Comparison of ENCODE assay signal across 9 cellular contexts in the genomic region with DNA sequence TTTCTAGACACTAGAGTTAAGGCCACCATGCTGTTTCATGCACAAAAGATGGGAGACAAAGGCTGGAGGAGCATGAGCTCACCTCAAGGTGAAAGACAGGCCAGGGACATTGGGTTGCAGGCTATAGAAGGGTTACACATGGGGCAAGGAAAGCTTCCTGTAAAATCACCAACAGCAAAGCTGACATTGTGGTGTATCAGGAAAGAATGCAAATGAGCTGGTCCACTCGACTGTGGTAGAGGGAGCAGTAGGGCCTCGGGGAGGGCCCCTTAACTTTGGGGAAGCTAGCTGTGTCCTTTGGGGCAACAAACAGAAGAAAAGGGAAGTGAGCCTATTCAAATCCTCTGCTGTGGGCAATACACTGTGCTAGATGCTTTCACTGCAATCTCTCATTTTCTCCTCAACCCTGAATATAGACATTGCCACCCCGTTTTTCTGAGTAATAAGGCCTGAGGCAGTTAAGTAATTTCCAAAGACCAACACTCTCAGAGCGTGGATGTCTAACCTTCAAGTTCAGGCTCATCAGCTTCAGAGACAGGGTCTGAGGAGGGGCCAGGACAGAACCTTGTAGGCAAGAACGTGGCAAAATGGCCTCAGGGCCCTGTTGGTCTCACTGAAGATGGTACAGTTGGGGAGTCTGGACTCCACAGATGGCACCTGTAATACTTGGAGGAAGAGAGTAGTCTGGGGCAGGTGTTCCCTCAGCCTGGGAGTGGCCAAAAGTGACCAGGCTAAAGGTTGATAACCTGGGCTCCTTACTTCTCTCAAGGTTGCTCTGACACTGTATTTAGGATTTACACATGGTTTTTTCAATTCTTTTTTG. TPM values are rescaled to one million over a fixed set of nuclear protein-coding genes. Genes with fewer than 3 reads are reported as not detected.
DNase-seq lines count a peak whose midpoint lies in the region; ATAC-seq, FAIRE-seq and TF ChIP-seq lines count a peak whose summit lies in the region.
"Had no signal": no experiment of that assay in that cellular context is flagged by ENCODE, and none has a peak within 500 bp of the region (broad histone marks: within the 10 kb centered on the region; RNA-seq: fewer than 3 reads in every experiment).

No MANE protein-coding gene starts in this region.

- no peaks in the 10 kb centered on the region for H4K20me1 ChIP-seq in IMR-90 (ENCODE audit: insufficient read depth, low read length)

- peaks cover 2% of the 10 kb centered on the region; the same call in 1 of the 2 replicates for H3K4me1 ChIP-seq in IMR-90 (ENCODE audit: control insufficient read depth, insufficient read depth, low read length)

- peak overlapping the region; percentile 77 for H2BK20ac ChIP-seq in IMR-90 (ENCODE audit: low read depth, low read length)

- no peak overlapping the region for H3K4me3 ChIP-seq in IMR-90 (ENCODE audit: insufficient read depth, low read depth, low read length)

- intact Hi-C loops in IMR-90 (cut with micrococcal nuclease) = no loop called here

- in situ Hi-C loops in IMR-90 (cut with MboI; ENCODE audit: low sequenced_read_pairs) = no loop called here

- FAIRE-seq in D721Med (lab: Jason Lieb, UNC) = no peak

- H4K5ac ChIP-seq in IMR-90 (ENCODE audit: low read depth, low read length) = no peak overlapping the region

- CTCF ChIA-PET in IMR-90 (lab: Yijun Ruan, JAX) = no interaction called here

- no peak overlapping the region for H2AK9ac ChIP-seq in IMR-90 (replicated peaks; ENCODE audit: low read depth, low read length, poor library complexity)

- TF ChIP-seq RAD21 in IMR-90 (IDR thresholded peaks at IDR 0.05; ENCODE audit: low read length) = no peak

- DNase-seq in IMR-90 (no peak), D721Med (ENCODE audit: insufficient read length, low spot score) (no peak), T1000 (lab: John Stamatoyannopoulos, UW) (no peak), middle frontal gyrus (ENCODE audit: extremely low spot score, low spot score) (no peak)
- no peak for DNase-seq in effector memory CD8-positive, alpha-beta T cell
- DNase-seq in stimulated activated naive CD4-positive, alpha-beta T cell (lab: John Stamatoyannopoulos, UW) = no peak

- H2BK5ac ChIP-seq in IMR-90 (ENCODE audit: low read depth, low read length, poor library complexity, severe bottlenecking) = no peak overlapping the region

- H2AFZ ChIP-seq in IMR-90 (replicated peaks; ENCODE audit: low read length, poor library complexity) = peak overlapping the region; percentile 26

- no peak overlapping the region for H3K56ac ChIP-seq in IMR-90 (ENCODE audit: extremely low read depth, insufficient read depth, low read length)

- H3K9me3 ChIP-seq in IMR-90 (ENCODE audit: control insufficient read depth, insufficient read depth, low read length) = no peaks in the 10 kb centered on the region

- H2AK5ac ChIP-seq in IMR-90 (ENCODE audit: low read depth, low read length) = peak overlapping the region; percentile 3; the same call in 1 of the 2 replicates

- no peak overlapping the region for H3K18ac ChIP-seq in IMR-90 (ENCODE audit: low read depth, low read length)

- 0 out of 2 replicates have a peak, but pooled peaks cover 5% of the 10 kb centered on the region for H3K9me1 ChIP-seq in IMR-90 (ENCODE audit: insufficient read depth, low read length)

- no peak overlapping the region for H2BK15ac ChIP-seq in IMR-90 (ENCODE audit: low read depth, low read length)

- H3K4me1 Mint-ChIP-seq in effector memory CD8-positive, alpha-beta T cell (ENCODE audit: low read depth in 2 of 2) = peaks cover 50 to 55% of the 10 kb centered on the region in 2 donors

- peak overlapping the region; percentile 10 for H3K14ac ChIP-seq in IMR-90 (replicated peaks; ENCODE audit: low read depth, low read length)

- no peak overlapping the region for H3K4me2 ChIP-seq in IMR-90 (ENCODE audit: low read depth, low read length)

- no peaks in the 10 kb centered on the region for H3K36me3 ChIP-seq in IMR-90 (ENCODE audit: control insufficient read depth, insufficient read depth, low read length)

- peak overlapping the region; percentile 63 to 83 for H3K27ac Mint-ChIP-seq in effector memory CD8-positive, alpha-beta T cell

- H3K9ac ChIP-seq in IMR-90 (ENCODE audit: low read depth, low read length) = no peak overlapping the region

- H3K4ac ChIP-seq in IMR-90 (ENCODE audit: low read depth, low read length) = peak overlapping the region; percentile 41; the same call in 1 of the 2 replicates

- H3K23ac ChIP-seq in IMR-90 (ENCODE audit: low read depth, low read length) = no peak overlapping the region

- no CpG with 5 or more reads among the region's 5 CpGs for WGBS in IMR-90 (ENCODE audit: extremely low coverage in 2 of 2, insufficient read length in 1 of 2), 2 experiments

- H4K8ac ChIP-seq in IMR-90 (ENCODE audit: low read depth in 2 of 2, low read length in 2 of 2) = no peak overlapping the region

- H3K4me3 Mint-ChIP-seq in effector memory CD8-positive, alpha-beta T cell = peak overlapping the region; percentile 63

- no TSS peak for BruUV-seq in IMR-90 (replicated peaks; lab: Mats Ljungman, UMichigan)

- no peaks in the 10 kb centered on the region for H3K36me3 Mint-ChIP-seq in effector memory CD8-positive, alpha-beta T cell (ENCODE audit: insufficient read depth)

- no peak for TF ChIP-seq POLR2A in IMR-90 (IDR thresholded peaks at IDR 0.05; ENCODE audit: low read depth, low read length)

- H4K91ac ChIP-seq in IMR-90 (ENCODE audit: insufficient read depth, low read depth, low read length) = no peak overlapping the region

- H3K9me3 Mint-ChIP-seq in effector memory CD8-positive, alpha-beta T cell = no peaks in the 10 kb centered on the region

- dilution Hi-C loops in IMR-90 (cut with HindIII; ENCODE audit: low sequenced_read_pairs, unreplicated experiment) = no loop called here

- H3K79me1 ChIP-seq in IMR-90 (ENCODE audit: low read depth in 1 of 2, low read length in 2 of 2) = no peaks in the 10 kb centered on the region

- H2BK120ac ChIP-seq in IMR-90 (ENCODE audit: low read depth, low read length) = peak overlapping the region; percentile 64

- H3K27ac ChIP-seq in IMR-90 (ENCODE audit: insufficient read depth, low read length) = no peak overlapping the region

- ATAC-seq in GM18508 (IDR thresholded peaks at IDR 0.05; ENCODE audit: insufficient read depth, unreplicated experiment) (peak; percentile 95), GM21515 (IDR thresholded peaks at IDR 0.05; ENCODE audit: unreplicated experiment) (peak; percentile 99), IMR-90 (ENCODE audit: low read depth) (no peak)
- peak; percentile 69 for ATAC-seq in effector memory CD8-positive, alpha-beta T cell (replicated peaks)

- H3K27me3 Mint-ChIP-seq in effector memory CD8-positive, alpha-beta T cell = no peaks in the 10 kb centered on the region

- H3K27me3 ChIP-seq in IMR-90 (ENCODE audit: control insufficient read depth, insufficient read depth, low read length) = peaks cover 7% of the 10 kb centered on the region

- POLR2A ChIA-PET in IMR-90 (lab: Charles Lee; ENCODE audit: unreplicated experiment) = no interaction called here

- TF ChIP-seq CTCF in IMR-90 (conservative IDR thresholded peaks at IDR 0.05; ENCODE audit: low read depth, low read length) (no peak), D721Med (IDR thresholded peaks at IDR 0.05; ENCODE audit: insufficient read depth, missing control alignments) (no peak)

TF ChIP-seq in IMR-90, 13 proteins besides CTCF, POLR2A, EP300 and RAD21:
- TF ChIP-seq MAZ (IDR thresholded peaks at IDR 0.05; ENCODE audit: borderline replicate concordance, low read depth, low read length) (no peak), MXI1 (IDR thresholded peaks at IDR 0.05; ENCODE audit: borderline replicate concordance, low read depth, low read length) (no peak), BHLHE40 (IDR thresholded peaks at IDR 0.05; ENCODE audit: low read depth, low read length) (no peak), RFX5 (IDR thresholded peaks at IDR 0.05; ENCODE audit: low read depth, low read length) (no peak), SMC3 (IDR thresholded peaks at IDR 0.05; ENCODE audit: low read depth, low read length) (no peak), RCOR1 (IDR thresholded peaks at IDR 0.05; ENCODE audit: insufficient replicate concordance, low read length) (no peak), ELK1 (IDR thresholded peaks at IDR 0.05; ENCODE audit: borderline replicate concordance, low read depth, low read length) (no peak), NFE2L2 (IDR thresholded peaks at IDR 0.05; ENCODE audit: low read depth, low read length) (no peak), FOS (IDR thresholded peaks at IDR 0.05; ENCODE audit: low read depth, low read length) (no peak), CHD1 (IDR thresholded peaks at IDR 0.05; ENCODE audit: low read depth, low read length) (no peak), CEBPB (IDR thresholded peaks at IDR 0.05; ENCODE audit: low read depth, low read length) (no peak), MAFK (IDR thresholded peaks at IDR 0.05; ENCODE audit: low read depth, low read length) (no peak)
- TF ChIP-seq, protein P1, sequence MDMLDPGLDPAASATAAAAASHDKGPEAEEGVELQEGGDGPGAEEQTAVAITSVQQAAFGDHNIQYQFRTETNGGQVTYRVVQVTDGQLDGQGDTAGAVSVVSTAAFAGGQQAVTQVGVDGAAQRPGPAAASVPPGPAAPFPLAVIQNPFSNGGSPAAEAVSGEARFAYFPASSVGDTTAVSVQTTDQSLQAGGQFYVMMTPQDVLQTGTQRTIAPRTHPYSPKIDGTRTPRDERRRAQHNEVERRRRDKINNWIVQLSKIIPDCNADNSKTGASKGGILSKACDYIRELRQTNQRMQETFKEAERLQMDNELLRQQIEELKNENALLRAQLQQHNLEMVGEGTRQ (IDR thresholded peaks at IDR 0.05; ENCODE audit: low read depth, low read length) = no peak

RNA-seq across cellular contexts. Expression of gene CX3CR1, which starts 24.1 kb away (rescaled TPM):
- not detected in 2 replicates for total RNA-seq in IMR-90 (2012; rRNA removed)
- polyA plus RNA-seq in IMR-90 (2012; rRNA removed) = 0.03 TPM in 1 of 2 replicates, not detected in the other
- 0.01 TPM in 1 of 2 replicates, not detected in the other for polyA plus RNA-seq in IMR-90 (2012; cell fraction: cytosol; rRNA removed)
- not detected in 2 replicates for polyA plus RNA-seq in IMR-90 (2012; cell fraction: nucleus; rRNA removed; ENCODE audit: low replicate concordance)
- total RNA-seq: LHCN-M2 had no signal
